Comparison of ENCODE assay signal across 8 cellular contexts in the genomic region with DNA sequence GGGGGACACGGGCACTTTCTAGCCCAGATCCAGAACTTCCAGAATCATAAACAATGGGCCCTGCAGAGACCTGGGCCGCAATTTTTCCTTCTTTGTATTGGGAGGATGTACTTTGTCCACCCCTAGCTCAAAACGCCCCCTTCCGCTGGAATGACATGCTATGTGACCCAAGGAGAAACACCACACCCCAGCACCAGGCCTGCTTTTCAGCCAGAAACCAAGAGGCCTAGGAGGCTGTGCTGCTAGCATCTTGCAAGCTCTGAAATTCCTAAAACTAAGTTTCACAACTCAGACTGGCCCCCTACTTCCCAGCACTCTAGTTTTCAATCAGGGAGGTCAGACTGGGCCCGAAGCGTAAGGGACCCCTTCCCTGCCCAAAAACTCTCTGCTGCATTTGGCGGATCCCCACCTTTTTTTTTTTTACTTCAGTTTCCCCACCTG. TPM values are rescaled to one million over a fixed set of nuclear protein-coding genes. Genes with fewer than 3 reads are reported as not detected.
DNase-seq lines count a peak whose midpoint lies in the region; ATAC-seq and TF ChIP-seq lines count a peak whose summit lies in the region.

No MANE protein-coding gene starts in this region.

- H4K12ac ChIP-seq in trophoblast cell (ENCODE audit: low read depth, low read length), result peak overlapping the region; percentile 64

- H3K23ac ChIP-seq in trophoblast cell (ENCODE audit: low read length), result no peak overlapping the region

- peak overlapping the region; percentile 92 for H3K18ac ChIP-seq in trophoblast cell (ENCODE audit: low read length)

- no peak for TF ChIP-seq POLR2A in gastroesophageal sphincter (IDR thresholded peaks at IDR 0.05)

- H3K4me3 ChIP-seq in gastroesophageal sphincter (peak overlapping the region; percentile 53 to 84), trophoblast cell (ENCODE audit: low read depth, low read length) (peak overlapping the region; percentile 77)

- peak overlapping the region; percentile 97 for H4K91ac ChIP-seq in trophoblast cell (ENCODE audit: low read depth, low read length)

- H3K36me3 ChIP-seq in gastroesophageal sphincter, result no peaks in the 10 kb centered on the region
- no peaks in the 10 kb centered on the region for H3K36me3 ChIP-seq in trophoblast cell (ENCODE audit: control insufficient read depth in 1 of 2, insufficient read depth in 2 of 2, low read length in 2 of 2)

- H2BK5ac ChIP-seq in trophoblast cell (ENCODE audit: low read depth, low read length, poor library complexity), result peak overlapping the region; percentile 92

- peak overlapping the region; percentile 97 for H3K27ac ChIP-seq in 22Rv1
- H3K27ac ChIP-seq in gastroesophageal sphincter, result peak overlapping the region; percentile 56 to 91 (median 88)
- H3K27ac ChIP-seq in trophoblast cell (ENCODE audit: low read depth, low read length), result peak overlapping the region; percentile 99

- no peak for TF ChIP-seq EP300 in gastroesophageal sphincter (IDR thresholded peaks at IDR 0.05)

- no peaks in the 10 kb centered on the region for H3K9me3 ChIP-seq in gastroesophageal sphincter
- H3K9me3 ChIP-seq in trophoblast cell (ENCODE audit: insufficient read depth, low read depth, low read length), result peaks cover 2% of the 10 kb centered on the region

- no peak overlapping the region for H2AFZ ChIP-seq in trophoblast cell (ENCODE audit: insufficient read depth, low read length, poor library complexity)

- H3K27me3 ChIP-seq in gastroesophageal sphincter (no peaks in the 10 kb centered on the region), trophoblast cell (ENCODE audit: insufficient read depth, low read length) (no peaks in the 10 kb centered on the region)

- ATAC-seq in gastroesophageal sphincter, result no peak

- peaks cover 39% of the 10 kb centered on the region for H3K79me1 ChIP-seq in trophoblast cell (ENCODE audit: low read length)

- peak overlapping the region; percentile 86 for H2AK5ac ChIP-seq in trophoblast cell (ENCODE audit: low read length)

- TF ChIP-seq CTCF in 22Rv1 (IDR thresholded peaks at IDR 0.05) (peak; percentile 8; the same call in 1 of the 2 replicates), gastroesophageal sphincter (IDR thresholded peaks at IDR 0.05) (no peak)

- 0 to 3% methylated on average over 6 of the region's 7 CpGs for WGBS in gastroesophageal sphincter (ENCODE audit: low coverage in 1 of 2), 2 donors
- no CpG with 5 or more reads among the region's 7 CpGs for WGBS in trophoblast cell (ENCODE audit: extremely low coverage, insufficient coverage, insufficient read length)

- H2BK120ac ChIP-seq in trophoblast cell (ENCODE audit: insufficient read depth, low read length, poor library complexity), result peak overlapping the region; percentile 62

- peak; percentile 50 for DNase-seq in GDM1 (lab: John Stamatoyannopoulos, UW)
- DNase-seq in MV-4-11 (lab: John Stamatoyannopoulos, UW), result peak; percentile 73
- DNase-seq in activated CD8-positive, alpha-beta memory T cell treated with anti-CD3 and anti-CD28 coated beads, Interleukin-2, amount 50 U/mL, for 48 hours, result peak; percentile 75
- DNase-seq in trophoblast cell, result peak in 1 of 2 donors; percentile 46
- no peak for DNase-seq in cerebellar nuclear complex (lab: John Stamatoyannopoulos, UW)
- DNase-seq in effector CD8-positive, alpha-beta T cell (lab: John Stamatoyannopoulos, UW), result no peak

- H3K79me2 ChIP-seq in trophoblast cell (ENCODE audit: control insufficient read depth, insufficient read depth, low read length, poor library complexity), result peaks cover 16% of the 10 kb centered on the region

- peak overlapping the region; percentile 80 for H3K9ac ChIP-seq in trophoblast cell (ENCODE audit: low read length)

- H2BK12ac ChIP-seq in trophoblast cell (ENCODE audit: low read length), result peak overlapping the region; percentile 34

- peak overlapping the region; percentile 58 for H3K4me2 ChIP-seq in trophoblast cell (ENCODE audit: low read length)

- peaks cover 0 to 66% (median 18%) of the 10 kb centered on the region in 3 donors for H3K4me1 ChIP-seq in gastroesophageal sphincter
- H3K4me1 ChIP-seq in trophoblast cell (ENCODE audit: control insufficient read depth in 1 of 2, insufficient read depth in 2 of 2, low read length in 2 of 2), result peaks cover 33 to 34% of the 10 kb centered on the region in 2 experiments

- peak overlapping the region; percentile 84 for H3K4ac ChIP-seq in trophoblast cell (ENCODE audit: low read depth, low read length)

- peak overlapping the region; percentile 93 for H4K8ac ChIP-seq in trophoblast cell (ENCODE audit: low read depth, low read length)

- H3K14ac ChIP-seq in trophoblast cell (ENCODE audit: low read length), result peak overlapping the region; percentile 93

RNA-seq across cellular contexts. Expression of gene LSM4, which starts 0.5 kb away (rescaled TPM):
- total RNA-seq in gastroesophageal sphincter, result 100 to 1,000 TPM in 1 of 4 donors, 10 to 100 TPM in 3; 81.2 to 116 (median 94.5) TPM
- polyA plus RNA-seq in trophoblast cell (2013), result 216 and 223 TPM in 2 replicates

RNA-seq across cellular contexts. Expression of gene PGPEP1, which starts 18.1 kb away (rescaled TPM):
- total RNA-seq in gastroesophageal sphincter, result 10 to 100 TPM; 15.0 to 38.2 (median 23.1) TPM
- 46.5 and 56.5 TPM in 2 replicates for polyA plus RNA-seq in trophoblast cell (2013)

RNA-seq across cellular contexts. Expression of gene JUND, which starts 40.9 kb away (rescaled TPM):
- 100 to 1,000 TPM; 241 to 573 (median 297) TPM for total RNA-seq in gastroesophageal sphincter
- 224 and 256 TPM in 2 replicates for polyA plus RNA-seq in trophoblast cell (2013)

RNA-seq across cellular contexts. Expression of gene IQCN, which starts 48.1 kb away (rescaled TPM):
- total RNA-seq in gastroesophageal sphincter, result 1 to 10 TPM in 2 of 4 donors, under 1 TPM in 2; 0.27 to 4.4 (median 1.3) TPM
- polyA plus RNA-seq in trophoblast cell (2013), result 1.7 and 1.8 TPM in 2 replicates

Comparison
In these comparisons a context has a peak if more than half of its experiments do, and no peak if none do; other contexts are left out.
1. DNase-seq: peak in GDM1 (single experiment), MV-4-11 (single experiment) and activated CD8-positive, alpha-beta memory T cell treated with anti-CD3 and anti-CD28 coated beads, Interleukin-2, amount 50 U/mL, for 48 hours (single experiment); none in cerebellar nuclear complex (0 of 2) and effector CD8-positive, alpha-beta T cell (single experiment).
2. Peak in every context shown above with its lines, with median percentiles within 50 percentile points of each other: H3K27ac ChIP-seq.